ENCODE assay signal across 8 cellular contexts in genomic region chr7:129780257-129781127, GRCh38.
DNase-seq lines count a peak whose midpoint lies in the region; ATAC-seq and TF ChIP-seq lines count a peak whose summit lies in the region.

No MANE protein-coding gene starts in this region.

- peak; percentile 76 for DNase-seq in Jurkat, Clone E6-1 (ENCODE audit: low read depth, low spot score)
- DNase-seq in RWPE1 (ENCODE audit: low spot score) (peak; percentile 94), pons (ENCODE audit: low spot score) (no peak), brain microvascular endothelial cell (no peak)
- peak; percentile 90 for DNase-seq in activated effector memory CD4-positive, alpha-beta T cell treated with anti-CD3 and anti-CD28 coated beads, Interleukin-2, amount 50 U/mL, for 16 hours
- peak; percentile 90 for DNase-seq in stimulated activated CD4-positive, alpha-beta T cell treated with anti-CD3 and anti-CD28 coated beads, Interleukin-15, amount 100 ng/mL, for 24 hours

- peaks cover 29% of the 10 kb centered on the region for H3K4me1 ChIP-seq in iPS-20b (ENCODE audit: insufficient read depth, low read length)

- peaks cover 3% of the 10 kb centered on the region; the same call in 1 of the 2 replicates for H3K9me3 ChIP-seq in iPS-20b (ENCODE audit: insufficient read depth, low read depth, low read length)

- POLR2A ChIA-PET in RWPE1 (lab: Yijun Ruan, JAX; ENCODE audit: low non-redundant PET), result no interaction called here

- in situ Hi-C loops in brain microvascular endothelial cell (cut with HindIII; ENCODE audit: low pct_ligation_motif_present, low sequenced_read_pairs), result no loop called here

- H3K4me3 ChIP-seq in Jurkat, Clone E6-1 (ENCODE audit: low read length), result peak overlapping the region; percentile 79
- H3K4me3 ChIP-seq in iPS-20b (ENCODE audit: low read length) (peak overlapping the region; percentile 73), brain microvascular endothelial cell (ENCODE audit: low read depth, low read length) (no peak overlapping the region)

- H3K27ac ChIP-seq in RWPE1, result peak overlapping the region; percentile 81
- H3K27ac ChIP-seq in iPS-20b (ENCODE audit: low read length), result no peak overlapping the region
- H3K27ac ChIP-seq in brain microvascular endothelial cell, result no peak overlapping the region

- peak overlapping the region; percentile 51; the same call in 1 of the 2 replicates for H3K9ac ChIP-seq in iPS-20b (ENCODE audit: low read depth, low read length)

- CTCF ChIA-PET in RWPE1 (lab: Yijun Ruan, JAX), result no interaction called here

- TF ChIP-seq POLR2A in GM18505 (IDR thresholded peaks at IDR 0.05; ENCODE audit: borderline replicate concordance, extremely low read depth, insufficient read depth, insufficient read length), result no peak

- H3K36me3 ChIP-seq in iPS-20b (ENCODE audit: insufficient read depth, low read depth, low read length) (no peaks in the 10 kb centered on the region), brain microvascular endothelial cell (replicated peaks) (no peaks in the 10 kb centered on the region)

- H3K27me3 ChIP-seq in iPS-20b (ENCODE audit: insufficient read depth, low read length), result peaks cover 100% of the 10 kb centered on the region
- H3K27me3 ChIP-seq in brain microvascular endothelial cell (replicated peaks), result peaks cover 91% of the 10 kb centered on the region

- peak; percentile 54 for ATAC-seq in GM18505 (IDR thresholded peaks at IDR 0.05; ENCODE audit: unreplicated experiment)

- TF ChIP-seq CTCF in RWPE1 (conservative IDR thresholded peaks at IDR 0.05; ENCODE audit: low read depth) (no peak), brain microvascular endothelial cell (IDR thresholded peaks at IDR 0.05; ENCODE audit: low read depth, low read length, missing control alignments) (no peak)

Comparison
In these comparisons a context has a peak if more than half of its experiments do, and no peak if none do; other contexts are left out.
1. DNase-seq: peak in Jurkat, Clone E6-1 (single experiment), RWPE1 (single experiment), activated effector memory CD4-positive, alpha-beta T cell treated with anti-CD3 and anti-CD28 coated beads, Interleukin-2, amount 50 U/mL, for 16 hours (single experiment) and stimulated activated CD4-positive, alpha-beta T cell treated with anti-CD3 and anti-CD28 coated beads, Interleukin-15, amount 100 ng/mL, for 24 hours (single experiment); none in pons (single experiment) and brain microvascular endothelial cell (single experiment).